20 cellular contexts compared by ENCODE assay signal in genomic region chr2:229601396-229601795, GRCh38.
"Had no signal": no experiment of that assay in that cellular context is flagged by ENCODE, and none has a peak within 500 bp of the region (broad histone marks: within the 10 kb centered on the region; RNA-seq: fewer than 3 reads in every experiment).

No MANE protein-coding gene starts in this region.

- H3K4me1 Mint-ChIP-seq: activated B cell treated with CpG ODN at 0.5 μM for 24 hours; activated CD8-positive, alpha-beta memory T cell treated with anti-CD3 and anti-CD28 coated beads, Interleukin-2, amount 10 ng/mL, durations not matched to agents 7 days and 5 days; activated T-helper 17 cell treated with anti-CD3 and anti-CD28 coated beads, Interleukin-2, amount 50 U/mL, for 72 hours; nephron progenitor cell; stimulated activated naive B cell treated with anti-CD40 and anti-IgM and Interleukin-4, amounts not matched to agents 10 μg/mL and 1 μg/mL and 100 μg/mL, for 72 hours; T-cell had no signal

- H3K36me3 Mint-ChIP-seq: activated CD4-positive, alpha-beta memory T cell treated with anti-CD3 and anti-CD28 coated beads for 36 hours; activated CD8-positive, alpha-beta memory T cell treated with anti-CD3 and anti-CD28 coated beads, Interleukin-2, amount 10 ng/mL, durations not matched to agents 7 days and 5 days; stimulated activated naive B cell treated with anti-CD40 and anti-IgM and Interleukin-4, amounts not matched to agents 10 μg/mL and 1 μg/mL and 100 μg/mL, for 72 hours; T-cell had no signal

- H3K27ac ChIP-seq: breast epithelium, esophagus muscularis mucosa, hepatocyte, sigmoid colon, spleen, upper lobe of right lung had no signal

- H3K4me3 ChIP-seq: breast epithelium, esophagus muscularis mucosa, hepatocyte, sigmoid colon, spleen, upper lobe of right lung had no signal

- H3K4me1 ChIP-seq: breast epithelium, esophagus muscularis mucosa, sigmoid colon, spleen, upper lobe of right lung had no signal

- H3K27me3 ChIP-seq: breast epithelium, esophagus muscularis mucosa, hepatocyte, sigmoid colon, upper lobe of right lung had no signal

- H2AFZ ChIP-seq: hepatocyte had no signal

- H3K27ac Mint-ChIP-seq: activated B cell treated with CpG ODN at 0.5 μM for 24 hours; activated CD4-positive, alpha-beta memory T cell treated with anti-CD3 and anti-CD28 coated beads for 36 hours; activated CD8-positive, alpha-beta memory T cell treated with anti-CD3 and anti-CD28 coated beads, Interleukin-2, amount 10 ng/mL, durations not matched to agents 7 days and 5 days; activated T-helper 17 cell treated with anti-CD3 and anti-CD28 coated beads, Interleukin-2, amount 50 U/mL, for 72 hours; nephron progenitor cell; stimulated activated naive B cell treated with anti-CD40 and anti-IgM and Interleukin-4, amounts not matched to agents 10 μg/mL and 1 μg/mL and 100 μg/mL, for 72 hours; T-cell had no signal

- H3K4me3 Mint-ChIP-seq: activated B cell treated with CpG ODN at 0.5 μM for 24 hours; activated CD4-positive, alpha-beta memory T cell treated with anti-CD3 and anti-CD28 coated beads for 36 hours; activated CD8-positive, alpha-beta memory T cell treated with anti-CD3 and anti-CD28 coated beads, Interleukin-2, amount 10 ng/mL, durations not matched to agents 7 days and 5 days; activated T-helper 17 cell treated with anti-CD3 and anti-CD28 coated beads, Interleukin-2, amount 50 U/mL, for 72 hours; nephron progenitor cell; stimulated activated naive B cell treated with anti-CD40 and anti-IgM and Interleukin-4, amounts not matched to agents 10 μg/mL and 1 μg/mL and 100 μg/mL, for 72 hours; T-cell had no signal

- H3K36me3 ChIP-seq: breast epithelium, esophagus muscularis mucosa, sigmoid colon, spleen, upper lobe of right lung had no signal

- DNase-seq: activated B cell treated with CpG ODN at 0.5 μM for 24 hours; activated CD4-positive, alpha-beta memory T cell treated with anti-CD3 and anti-CD28 coated beads for 36 hours; activated CD4-positive, alpha-beta T cell treated with anti-CD3 and anti-CD28 coated beads for 4 hours; activated CD8-positive, alpha-beta memory T cell treated with anti-CD3 and anti-CD28 coated beads, Interleukin-2, amount 10 ng/mL, durations not matched to agents 7 days and 5 days; activated naive CD4-positive, alpha-beta T cell treated with Interleukin-2 at 50 U/mL for 16 hours; activated T-cell treated with anti-CD3 and anti-CD28 coated beads, Interleukin-2, amount 50 U/mL, for 1 hour; anterior cingulate cortex; cerebellar nuclear complex; cortex of kidney; nephron progenitor cell; nucleus accumbens; sigmoid colon; spleen; stimulated activated naive B cell treated with anti-CD40 and anti-IgM and Interleukin-4, amounts not matched to agents 10 μg/mL and 1 μg/mL and 100 μg/mL, for 72 hours; T-cell; upper lobe of right lung had no signal

- H3K79me2 ChIP-seq: hepatocyte had no signal

- H3K9me3 Mint-ChIP-seq: activated B cell treated with CpG ODN at 0.5 μM for 24 hours; activated CD4-positive, alpha-beta memory T cell treated with anti-CD3 and anti-CD28 coated beads for 36 hours; activated T-helper 17 cell treated with anti-CD3 and anti-CD28 coated beads, Interleukin-2, amount 50 U/mL, for 72 hours; nephron progenitor cell; T-cell had no signal
